In the genomic region with DNA sequence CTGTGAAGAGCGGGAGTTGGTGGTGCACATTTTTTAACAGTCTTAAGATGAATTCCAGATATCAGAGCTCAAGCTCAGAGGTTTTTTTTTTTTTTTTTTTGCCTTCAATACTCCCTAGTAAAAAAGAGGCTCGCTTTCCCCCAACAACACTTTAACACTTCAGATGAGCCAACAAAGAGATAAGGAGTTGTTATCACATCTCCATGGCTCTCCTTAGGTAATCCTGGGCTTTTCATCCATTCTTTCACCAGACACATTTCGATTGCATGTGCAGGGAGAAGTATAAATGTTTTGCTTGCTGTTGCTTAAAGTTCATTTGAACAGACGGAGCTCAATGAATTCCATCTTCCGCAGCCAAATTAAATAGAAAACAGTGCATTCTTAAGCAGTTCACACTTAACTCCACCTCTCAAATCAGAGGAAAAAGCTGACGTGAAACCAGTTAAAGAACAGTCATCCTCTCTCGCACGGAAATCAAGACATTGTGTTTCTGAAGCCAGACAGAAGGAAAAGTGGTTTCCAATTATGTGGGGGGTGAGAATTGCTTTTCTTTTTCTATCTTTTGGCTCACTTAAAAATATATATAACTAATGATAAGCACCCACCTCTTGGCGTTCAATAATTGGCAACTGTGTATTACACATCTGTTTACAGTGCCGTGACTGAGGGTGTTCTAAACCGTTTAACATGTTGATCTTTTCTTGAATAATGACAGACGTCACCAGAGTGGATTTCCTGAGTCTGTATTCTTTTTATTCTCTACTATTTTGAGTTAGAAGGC, we compare ENCODE assay signal across 11 cellular contexts.
DNase-seq lines count a peak whose midpoint lies in the region; ATAC-seq and TF ChIP-seq lines count a peak whose summit lies in the region.
"Had no signal": no experiment of that assay in that cellular context is flagged by ENCODE, and none has a peak within 500 bp of the region (broad histone marks: within the 10 kb centered on the region; RNA-seq: fewer than 3 reads in every experiment).

No MANE protein-coding gene starts in this region.

- no peak for TF ChIP-seq CTCF in astrocyte of the spinal cord (IDR thresholded peaks at IDR 0.05; ENCODE audit: low read depth, low read length)
- no peak for TF ChIP-seq CTCF in heart left ventricle (IDR thresholded peaks at IDR 0.05)
- no peak for TF ChIP-seq CTCF in sigmoid colon (IDR thresholded peaks at IDR 0.05)

- no peaks in the 10 kb centered on the region for H3K27me3 ChIP-seq in heart left ventricle
- H3K27me3 ChIP-seq in sigmoid colon = no peaks in the 10 kb centered on the region

- no peak for TF ChIP-seq POLR2A in heart left ventricle (IDR thresholded peaks at IDR 0.05)
- TF ChIP-seq POLR2A in sigmoid colon (IDR thresholded peaks at IDR 0.05) = no peak

- no peaks in the 10 kb centered on the region for H3K9me3 ChIP-seq in heart left ventricle
- H3K9me3 ChIP-seq in sigmoid colon = no peaks in the 10 kb centered on the region

- H3K4me1 ChIP-seq in heart left ventricle = peaks cover 6 to 88% (median 41%) of the 10 kb centered on the region in 12 donors
- peaks cover 0 to 22% (median 21%) of the 10 kb centered on the region in 4 donors for H3K4me1 ChIP-seq in sigmoid colon

- DNase-seq in GM04503 (ENCODE audit: low read depth) = peak; percentile 49
- peak; percentile 65 for DNase-seq in astrocyte of the spinal cord (ENCODE audit: low read depth, low spot score)
- DNase-seq in heart left ventricle = no peak
- DNase-seq in sigmoid colon = no peak
- DNase-seq in NCI-H524 (lab: John Stamatoyannopoulos, UW) = no peak
- DNase-seq in HPDE6-E6E7 (ENCODE audit: extremely low spot score) = no peak
- DNase-seq: activated CD4-positive, CD25-positive, alpha-beta regulatory T cell; activated effector memory CD4-positive, alpha-beta T cell treated with Interleukin-2 at 50 U/mL for 16 hours had no signal

- H3K27ac ChIP-seq in heart left ventricle (peak overlapping the region; percentile 14 to 81 (median 56)), sigmoid colon (peak overlapping the region in 3 of 4 donors; percentile 46 to 61 (median 46))
- H3K27ac ChIP-seq: epithelial cell of prostate had no signal

- no peak for TF ChIP-seq EP300 in sigmoid colon (IDR thresholded peaks at IDR 0.05)

- H3K36me3 ChIP-seq in heart left ventricle = no peaks in the 10 kb centered on the region
- H3K36me3 ChIP-seq in sigmoid colon = no peaks in the 10 kb centered on the region

- intact Hi-C loops in heart left ventricle (cut with DNase I) (loop anchor here in 7 of 10 donors (5.0 to 10.0 kb wide), 7 partner anchors 51 to 359 kb away; partner anchors contain the start of gene ZNF521 (in 3 of the 7)), sigmoid colon (cut with DNase I) (loop anchor here (5.0 kb wide), 1 partner anchor 119 kb away; the partner anchor contains the start of gene ZNF521)

- in situ Hi-C loops in astrocyte of the spinal cord (cut with HindIII; ENCODE audit: low sequenced_read_pairs) = no loop called here

- WGBS in heart left ventricle, 4 donors = 25 to 38% (median 32%) methylated on average over 12 of the region's 12 CpGs
- WGBS in sigmoid colon, 2 donors = 30 to 48% methylated on average over 12 of the region's 12 CpGs

- H3K4me3 ChIP-seq in astrocyte of the spinal cord (ENCODE audit: low read depth, low read length) (no peak overlapping the region), heart left ventricle (peak overlapping the region in 9 of 12 donors; percentile 14 to 51 (median 27)), sigmoid colon (no peak overlapping the region)

- ATAC-seq in heart left ventricle = peak in 3 of 4 donors; percentile 49 to 61 (median 51)
- ATAC-seq in HG03280 (IDR thresholded peaks at IDR 0.05; ENCODE audit: unreplicated experiment) = no peak
- no peak for ATAC-seq in HG02870 (IDR thresholded peaks at IDR 0.05; ENCODE audit: unreplicated experiment)

Comparison
In these comparisons a context has a peak if more than half of its experiments do, and no peak if none do; other contexts are left out.
1. DNase-seq: peak in GM04503 (single experiment) and astrocyte of the spinal cord (single experiment); none in heart left ventricle (0 of 5), sigmoid colon (single experiment), NCI-H524 (0 of 2) and HPDE6-E6E7 (single experiment).
2. H3K4me3 ChIP-seq: peak in heart left ventricle (9 of 12); none in astrocyte of the spinal cord (single experiment) and sigmoid colon (0 of 4).
3. ATAC-seq: peak in heart left ventricle (3 of 4); none in HG03280 (single experiment) and HG02870 (single experiment).